Comparison of ENCODE assay signal across 23 cellular contexts in genomic region chr9:133476036-133476435, GRCh38. TPM values are rescaled to one million over a fixed set of nuclear protein-coding genes. Genes with fewer than 3 reads are reported as not detected.
"Had no signal": no experiment of that assay in that cellular context is flagged by ENCODE, and none has a peak within 500 bp of the region (broad histone marks: within the 10 kb centered on the region; RNA-seq: fewer than 3 reads in every experiment).

No MANE protein-coding gene starts in this region.

- H3K4me3 Mint-ChIP-seq: activated CD4-positive, alpha-beta memory T cell treated with anti-CD3 and anti-CD28 coated beads for 36 hours; activated naive CD8-positive, alpha-beta T cell treated with anti-CD3 and anti-CD28 coated beads for 36 hours; stimulated activated effector memory CD8-positive, alpha-beta T cell treated with anti-CD3 and anti-CD28 coated beads, Interleukin-12 subunit alpha, Interleukin-12 subunit beta, amount 100 ng/mL, for 72 hours had no signal

- H3K27me3 Mint-ChIP-seq: activated CD4-positive, alpha-beta memory T cell treated with anti-CD3 and anti-CD28 coated beads for 36 hours; activated naive CD8-positive, alpha-beta T cell treated with anti-CD3 and anti-CD28 coated beads for 36 hours; naive B cell had no signal

- H3K27ac ChIP-seq: body of pancreas, epithelial cell of prostate, neutrophil, parathyroid adenoma, sigmoid colon, thoracic aorta, upper lobe of right lung, WERI-Rb-1 had no signal

- H3K79me2 ChIP-seq: parathyroid adenoma had no signal

- H3K36me3 ChIP-seq: neutrophil, sigmoid colon, thoracic aorta, upper lobe of right lung had no signal

- H3K27ac Mint-ChIP-seq: activated CD4-positive, alpha-beta memory T cell treated with anti-CD3 and anti-CD28 coated beads for 36 hours; activated naive CD8-positive, alpha-beta T cell treated with anti-CD3 and anti-CD28 coated beads for 36 hours; stimulated activated effector memory CD8-positive, alpha-beta T cell treated with anti-CD3 and anti-CD28 coated beads, Interleukin-12 subunit alpha, Interleukin-12 subunit beta, amount 100 ng/mL, for 72 hours had no signal

- H3K9ac ChIP-seq: parathyroid adenoma had no signal

- H2AFZ ChIP-seq: parathyroid adenoma had no signal

- DNase-seq: activated CD4-positive, alpha-beta memory T cell treated with anti-CD3 and anti-CD28 coated beads for 36 hours; activated naive CD4-positive, alpha-beta T cell; activated naive CD8-positive, alpha-beta T cell treated with anti-CD3 and anti-CD28 coated beads for 36 hours; body of pancreas; dorsolateral prefrontal cortex; foreskin fibroblast; hypothalamus; naive B cell; sigmoid colon; stimulated activated CD4-positive, alpha-beta T cell treated with anti-CD3 and anti-CD28 coated beads, Interleukin-4, amount 100 ng/mL, for 24 hours; SW 1271; upper lobe of right lung; WERI-Rb-1 had no signal

- H3K9me3 Mint-ChIP-seq: activated CD4-positive, alpha-beta memory T cell treated with anti-CD3 and anti-CD28 coated beads for 36 hours; activated naive CD8-positive, alpha-beta T cell treated with anti-CD3 and anti-CD28 coated beads for 36 hours; naive B cell; stimulated activated effector memory CD8-positive, alpha-beta T cell treated with anti-CD3 and anti-CD28 coated beads, Interleukin-12 subunit alpha, Interleukin-12 subunit beta, amount 100 ng/mL, for 72 hours had no signal

- H3K36me3 Mint-ChIP-seq: activated CD4-positive, alpha-beta memory T cell treated with anti-CD3 and anti-CD28 coated beads for 36 hours; activated naive CD8-positive, alpha-beta T cell treated with anti-CD3 and anti-CD28 coated beads for 36 hours; naive B cell had no signal

- H3K4me3 ChIP-seq: body of pancreas, sigmoid colon, thoracic aorta, upper lobe of right lung had no signal

- ATAC-seq: body of pancreas; left lobe of liver; stimulated activated effector memory CD8-positive, alpha-beta T cell treated with anti-CD3 and anti-CD28 coated beads, Interleukin-12 subunit alpha, Interleukin-12 subunit beta, amount 100 ng/mL, for 72 hours had no signal

- H3K9me3 ChIP-seq: body of pancreas, neutrophil, sigmoid colon, thoracic aorta, upper lobe of right lung had no signal

- H3K27me3 ChIP-seq: dorsolateral prefrontal cortex, sigmoid colon, upper lobe of right lung had no signal

RNA-seq across cellular contexts. Expression of gene MYMK, which starts 48.7 kb away (rescaled TPM):
- total RNA-seq: activated CD4-positive, alpha-beta memory T cell treated with anti-CD3 and anti-CD28 coated beads for 36 hours; activated naive CD8-positive, alpha-beta T cell treated with anti-CD3 and anti-CD28 coated beads for 36 hours; body of pancreas; cardiac septum; left lobe of liver; lung microvascular endothelial cell; sigmoid colon; T-helper 2 cell treated with Interferon-gamma antibody and Interleukin-4, amounts not matched to agents 100 ng/mL and 5 ng/mL, for 36 hours; thoracic aorta; upper lobe of right lung had no signal
- polyA plus RNA-seq: keratinocyte, sigmoid colon had no signal
